Comparison of ENCODE assay signal across 8 cellular contexts in genomic region chrX:7934026-7934425, GRCh38.
"Had no signal": no experiment of that assay in that cellular context is flagged by ENCODE, and none has a peak within 500 bp of the region (broad histone marks: within the 10 kb centered on the region; RNA-seq: fewer than 3 reads in every experiment).

No MANE protein-coding gene starts in this region.

- H3K27ac ChIP-seq: HL-60 had no signal

- H3K4me3 ChIP-seq: K562 had no signal

- H3K27ac Mint-ChIP-seq: IgD-negative memory B cell had no signal

- H3K36me3 Mint-ChIP-seq: IgD-negative memory B cell had no signal

- ATAC-seq: HepG2, K562 had no signal

- FAIRE-seq: HepG2, HTR-8/SVneo, K562 had no signal

- DNase-seq: IMR-90, KBM-7, KG1 had no signal

- H3K27me3 Mint-ChIP-seq: IgD-negative memory B cell had no signal

- H3K4me3 Mint-ChIP-seq: IgD-negative memory B cell had no signal

- H3K9me3 Mint-ChIP-seq: IgD-negative memory B cell had no signal
